In the genomic region with DNA sequence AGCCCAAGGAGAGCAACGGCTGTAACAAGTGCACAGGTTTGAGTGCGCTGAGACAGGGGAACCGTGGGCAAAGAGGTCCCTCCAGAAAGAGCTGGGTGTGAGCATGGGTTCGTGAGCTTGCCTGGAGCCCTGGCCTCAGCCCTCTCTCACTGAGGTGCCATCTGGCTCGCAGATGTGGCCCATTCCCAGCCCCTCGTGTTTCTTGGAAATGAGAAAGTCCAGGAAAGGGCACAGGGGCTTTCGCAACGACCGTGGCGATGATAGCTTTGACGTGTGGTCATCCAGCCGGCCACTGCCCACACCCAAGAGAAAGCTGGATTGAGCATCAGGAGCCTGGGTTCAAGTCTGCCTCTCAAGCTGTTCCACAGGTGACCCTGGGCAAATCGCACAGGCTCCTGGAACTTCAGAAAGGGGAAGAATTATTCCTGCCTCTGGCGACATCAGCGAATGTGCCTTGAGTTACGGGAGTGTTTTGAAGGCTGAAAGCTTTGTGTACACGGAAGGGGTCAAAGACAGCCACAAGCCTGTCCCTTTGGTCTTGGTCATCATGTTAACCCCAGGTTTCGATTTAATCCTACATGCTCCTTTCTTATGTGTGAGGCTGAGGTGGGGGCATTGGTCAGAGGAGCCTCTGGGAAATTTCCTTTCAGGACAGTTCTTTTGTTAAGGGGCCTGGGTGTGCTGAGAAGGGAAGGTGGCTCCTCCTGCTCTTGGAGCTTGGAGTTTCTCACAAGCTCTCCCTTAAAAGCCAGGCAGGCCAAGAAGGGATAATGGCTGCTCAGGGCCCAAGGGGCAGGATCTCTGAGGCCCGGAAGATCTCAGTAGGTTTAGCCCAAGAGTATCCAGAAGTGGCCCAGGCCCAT, we compare ENCODE assay signal across 11 cellular contexts. TPM values are rescaled to one million over a fixed set of nuclear protein-coding genes. Genes with fewer than 3 reads are reported as not detected.
DNase-seq lines count a peak whose midpoint lies in the region; ATAC-seq and TF ChIP-seq lines count a peak whose summit lies in the region.
"Had no signal": no experiment of that assay in that cellular context is flagged by ENCODE, and none has a peak within 500 bp of the region (broad histone marks: within the 10 kb centered on the region; RNA-seq: fewer than 3 reads in every experiment).

No MANE protein-coding gene starts in this region.

- H3K4me1 ChIP-seq in NT2/D1 (ENCODE audit: insufficient read depth, insufficient read length) (peaks cover 9% of the 10 kb centered on the region), esophagus (ENCODE audit: control insufficient read depth in 2 of 2, insufficient read depth in 2 of 2, low read length in 1 of 2) (peaks cover 0 to 3% of the 10 kb centered on the region in 2 donors), muscle layer of duodenum (ENCODE audit: control insufficient read depth in 1 of 2, insufficient read depth in 2 of 2, low read length in 2 of 2) (peaks cover 0 to 78% of the 10 kb centered on the region in 2 donors), transverse colon (peaks cover 19 to 75% (median 23%) of the 10 kb centered on the region in 4 donors)
- H3K4me1 ChIP-seq: pancreas had no signal

- H3K27me3 ChIP-seq in NT2/D1 (ENCODE audit: insufficient read depth, insufficient read length): no peaks in the 10 kb centered on the region
- H3K27me3 ChIP-seq in esophagus (ENCODE audit: control insufficient read depth in 1 of 2, insufficient read depth in 2 of 2, low read length in 2 of 2): no peaks in the 10 kb centered on the region
- no peaks in the 10 kb centered on the region for H3K27me3 ChIP-seq in muscle layer of duodenum (ENCODE audit: low read depth, low read length)
- H3K27me3 ChIP-seq in transverse colon: no peaks in the 10 kb centered on the region
- H3K27me3 ChIP-seq: pancreas had no signal

- 67 to 72% methylated on average over 19 of the region's 19 CpGs for WGBS in esophagus, 2 donors
- WGBS in transverse colon (ENCODE audit: low coverage in 1 of 2), 2 donors: 68% methylated on average over 11 to 18 of the region's 19 CpGs

- intact Hi-C loops in transverse colon (cut with DNase I; ENCODE audit: low total_unique reads): no loop called here

- in situ Hi-C loops in transverse colon (cut with MboI; ENCODE audit: low pct_ligation_motif_present in 1 of 4, low pct_unique_long_range_greater_than_20kb in 1 of 4, low sequenced_read_pairs in 3 of 4): loop anchor here in 1 of 4 donors (10.0 kb wide), 1 partner anchor 106 kb away; no protein-coding TSS in a partner anchor

- H3K9me3 ChIP-seq in NT2/D1 (ENCODE audit: insufficient read depth, low read length) (no peaks in the 10 kb centered on the region), esophagus (ENCODE audit: control insufficient read depth in 2 of 2, insufficient read depth in 1 of 2, low read depth in 1 of 2, low read length in 1 of 2) (no peaks in the 10 kb centered on the region), muscle layer of duodenum (ENCODE audit: control insufficient read depth in 1 of 2, low read length in 2 of 2) (no peaks in the 10 kb centered on the region), transverse colon (no peaks in the 10 kb centered on the region)
- H3K9me3 ChIP-seq: pancreas had no signal

- ATAC-seq in GM18519 (IDR thresholded peaks at IDR 0.05; ENCODE audit: low FRiP score, unreplicated experiment): no peak
- ATAC-seq: WTC11 had no signal

- no peak for TF ChIP-seq POLR2A in transverse colon (IDR thresholded peaks at IDR 0.05)

- no peak for TF ChIP-seq EP300 in transverse colon (IDR thresholded peaks at IDR 0.05; ENCODE audit: low read depth)

- H3K36me3 ChIP-seq in NT2/D1 (ENCODE audit: insufficient read depth, insufficient read length, low read length) (no peaks in the 10 kb centered on the region), esophagus (ENCODE audit: control insufficient read depth in 2 of 2, insufficient read depth in 2 of 2, low read length in 1 of 2) (no peaks in the 10 kb centered on the region), muscle layer of duodenum (ENCODE audit: control insufficient read depth in 1 of 2, insufficient read depth in 2 of 2, low read length in 2 of 2) (peaks cover 29 to 44% of the 10 kb centered on the region in 2 donors), transverse colon (no peaks in the 10 kb centered on the region)
- H3K36me3 ChIP-seq: pancreas had no signal

- no peak for DNase-seq in NT2/D1 (ENCODE audit: low read depth, low spot score)
- DNase-seq in transverse colon: no peak
- no peak for DNase-seq in DMS153 (lab: John Stamatoyannopoulos, UW)
- DNase-seq in DMS53 (lab: John Stamatoyannopoulos, UW): no peak
- DNase-seq: dermis blood vessel endothelial cell, Karpas-422, pancreas had no signal

- H3K4me3 ChIP-seq in NT2/D1 (ENCODE audit: insufficient read length, low read depth) (no peak overlapping the region), esophagus (ENCODE audit: low read depth in 1 of 2, low read length in 2 of 2) (no peak overlapping the region), muscle layer of duodenum (ENCODE audit: low read depth in 1 of 2, low read length in 2 of 2) (peak overlapping the region in 1 of 2 donors; percentile 25), transverse colon (no peak overlapping the region)
- H3K4me3 ChIP-seq: pancreas had no signal

- no peak for TF ChIP-seq CTCF in transverse colon (IDR thresholded peaks at IDR 0.05)

- peak overlapping the region; percentile 29 for H3K9ac ChIP-seq in NT2/D1 (ENCODE audit: insufficient read length, low read depth)

- peak overlapping the region; percentile 62 to 89 for H3K27ac ChIP-seq in esophagus (ENCODE audit: low read depth in 2 of 2, low read length in 1 of 2)
- H3K27ac ChIP-seq in muscle layer of duodenum (ENCODE audit: low read length): peak overlapping the region; percentile 86
- peak overlapping the region; percentile 82 to 97 (median 93) for H3K27ac ChIP-seq in transverse colon
- H3K27ac ChIP-seq: pancreas had no signal

RNA-seq across cellular contexts. Expression of gene IL17B, which starts 41.6 kb away (rescaled TPM):
- polyA plus RNA-seq in esophagus: 1 to 10 TPM; 1.4 TPM
- total RNA-seq in transverse colon: not detected
- total RNA-seq: dermis blood vessel endothelial cell, pancreas, WTC11 had no signal
- polyA plus RNA-seq: pancreas had no signal
